9 cellular contexts compared by ENCODE assay signal in genomic region chr1:191695865-191696264, GRCh38.
DNase-seq lines count a peak whose midpoint lies in the region; ATAC-seq and TF ChIP-seq lines count a peak whose summit lies in the region.
"Had no signal": no experiment of that assay in that cellular context is flagged by ENCODE, and none has a peak within 500 bp of the region (broad histone marks: within the 10 kb centered on the region; RNA-seq: fewer than 3 reads in every experiment).

No MANE protein-coding gene starts in this region.

- H3K9ac ChIP-seq in colonic mucosa (ENCODE audit: low read depth in 2 of 2, low read length in 2 of 2): no peak overlapping the region

- TF ChIP-seq CTCF in colonic mucosa (IDR thresholded peaks at IDR 0.05): no peak

- intact Hi-C loops in colonic mucosa (cut with DNase I): no loop called here

- peak; percentile 4 for DNase-seq in skeletal muscle cell (ENCODE audit: low read depth)
- no peak for DNase-seq in colonic mucosa
- DNase-seq in OCI-M2 (lab: John Stamatoyannopoulos, UW; ENCODE audit: unreplicated experiment): no peak
- no peak for DNase-seq in Ammon's horn (ENCODE audit: low spot score)
- DNase-seq: right cardiac atrium had no signal

- H3K4me3 ChIP-seq in skeletal muscle cell (ENCODE audit: low read depth, low read length): no peak overlapping the region
- no peak overlapping the region for H3K4me3 ChIP-seq in colonic mucosa
- H3K4me3 ChIP-seq: esophagus muscularis mucosa had no signal

- H3K36me3 ChIP-seq in colonic mucosa: no peaks in the 10 kb centered on the region
- H3K36me3 ChIP-seq: esophagus muscularis mucosa had no signal

- peak; percentile 66 for ATAC-seq in GM19328 (IDR thresholded peaks at IDR 0.05; ENCODE audit: unreplicated experiment)
- ATAC-seq in HG02798 (IDR thresholded peaks at IDR 0.05; ENCODE audit: poor library complexity, unreplicated experiment): peak; percentile 90
- peak; percentile 84 for ATAC-seq in HG03575 (IDR thresholded peaks at IDR 0.05; ENCODE audit: extremely low read depth, insufficient number of reproducible peaks, low FRiP score, unreplicated experiment)
- ATAC-seq: right cardiac atrium had no signal

- no peaks in the 10 kb centered on the region for H3K4me1 ChIP-seq in colonic mucosa
- H3K4me1 ChIP-seq: esophagus muscularis mucosa had no signal

- H3K27me3 ChIP-seq in colonic mucosa: no peaks in the 10 kb centered on the region
- H3K27me3 ChIP-seq: esophagus muscularis mucosa had no signal

- H3K27ac ChIP-seq in colonic mucosa: no peak overlapping the region
- H3K27ac ChIP-seq: esophagus muscularis mucosa had no signal

- H3K9me3 ChIP-seq in colonic mucosa: no peaks in the 10 kb centered on the region
- H3K9me3 ChIP-seq: esophagus muscularis mucosa had no signal
